Comparison of ENCODE assay signal across 8 cellular contexts in genomic region chr9:14993061-14993800, GRCh38.
DNase-seq lines count a peak whose midpoint lies in the region; ATAC-seq and TF ChIP-seq lines count a peak whose summit lies in the region.

No MANE protein-coding gene starts in this region.

- 5 to 16% (median 7%) methylated on average over 32 to 49 of the region's 49 CpGs for WGBS in heart left ventricle, 4 donors
- 8 to 9% methylated on average over 38 to 41 of the region's 49 CpGs for WGBS in thyroid gland, 2 donors

- intact Hi-C loops in heart left ventricle (cut with DNase I) (no loop called here), thyroid gland (cut with DNase I) (no loop called here)

- TF ChIP-seq POLR2A in heart left ventricle (IDR thresholded peaks at IDR 0.05), result no peak
- no peak for TF ChIP-seq POLR2A in thyroid gland (IDR thresholded peaks at IDR 0.05)

- peak overlapping the region; percentile 90 for H3K9ac ChIP-seq in SK-N-MC (ENCODE audit: insufficient read length)

- no peaks in the 10 kb centered on the region for H3K9me3 ChIP-seq in SK-N-MC (ENCODE audit: low read depth, low read length)
- H3K9me3 ChIP-seq in heart left ventricle, result no peaks in the 10 kb centered on the region
- H3K9me3 ChIP-seq in osteoblast (ENCODE audit: low read depth, low read length), result no peaks in the 10 kb centered on the region
- no peaks in the 10 kb centered on the region for H3K9me3 ChIP-seq in thyroid gland

- peak overlapping the region; percentile 86 for H3K4me2 ChIP-seq in osteoblast (ENCODE audit: insufficient read depth, low read length)

- H3K36me3 ChIP-seq in BJ (ENCODE audit: control insufficient read depth, insufficient read depth, low read length), result no peaks in the 10 kb centered on the region
- H3K36me3 ChIP-seq in SK-N-MC (ENCODE audit: insufficient read depth, low read length), result peaks cover 9% of the 10 kb centered on the region
- no peaks in the 10 kb centered on the region for H3K36me3 ChIP-seq in heart left ventricle
- no peaks in the 10 kb centered on the region for H3K36me3 ChIP-seq in osteoblast (ENCODE audit: insufficient read depth, low read length)
- no peaks in the 10 kb centered on the region for H3K36me3 ChIP-seq in thyroid gland

- H2AFZ ChIP-seq in osteoblast (ENCODE audit: low read length), result peak overlapping the region; percentile 96

- TF ChIP-seq CTCF in BJ (IDR thresholded peaks at IDR 0.05; ENCODE audit: insufficient read depth, low read depth, low read length) (no peak), heart left ventricle (IDR thresholded peaks at IDR 0.05) (no peak), osteoblast (IDR thresholded peaks at IDR 0.05; ENCODE audit: extremely low read depth, low read depth, low read length) (no peak), thyroid gland (IDR thresholded peaks at IDR 0.05) (no peak)

- POLR2A ChIA-PET in BJ (lab: Charles Lee), result no interaction called here

- H3K27ac ChIP-seq in SK-N-MC (peak overlapping the region; percentile 94), heart left ventricle (peak overlapping the region in 9 of 12 donors; percentile 22 to 70 (median 52)), osteoblast (ENCODE audit: low read depth, low read length) (no peak overlapping the region), thyroid gland (no peak overlapping the region)

- H4K20me1 ChIP-seq in osteoblast (ENCODE audit: insufficient read depth, low read length), result no peaks in the 10 kb centered on the region

- no peaks in the 10 kb centered on the region for H3K79me2 ChIP-seq in osteoblast (ENCODE audit: insufficient read depth, low read length)

- peak; percentile 95 to 99 (median 98) for ATAC-seq in heart left ventricle

- CTCF ChIA-PET in BJ (lab: Yijun Ruan, JAX), result no interaction called here

- DNase-seq in BJ (ENCODE audit: low read depth) (peak; percentile 2), HK-2 (ENCODE audit: unreplicated experiment) (peak; percentile 85), SK-N-MC (ENCODE audit: low read depth, low spot score) (peak; percentile 82), amniotic epithelial cell (ENCODE audit: low read depth) (peak; percentile 85), heart left ventricle (peak; percentile 89 to 92 (median 92)), osteoblast (ENCODE audit: insufficient read length, low spot score, missing footprints) (peak; percentile 93), thyroid gland (peak; percentile 74 to 81), LoVo (ENCODE audit: low spot score) (no peak)

- H3K4me3 ChIP-seq in BJ (ENCODE audit: low read depth, low read length), result peak overlapping the region; percentile 51
- H3K4me3 ChIP-seq in SK-N-MC, result peak overlapping the region; percentile 89
- peak overlapping the region; percentile 34 to 77 (median 61) for H3K4me3 ChIP-seq in heart left ventricle
- H3K4me3 ChIP-seq in osteoblast (ENCODE audit: insufficient read depth, low read length), result peak overlapping the region; percentile 80
- H3K4me3 ChIP-seq in thyroid gland (replicated peaks in 1 of 3), result peak overlapping the region; percentile 20 to 49 (median 20)

- H3K27me3 ChIP-seq in BJ (ENCODE audit: control insufficient read depth, insufficient read depth, low read length) (no peaks in the 10 kb centered on the region), heart left ventricle (no peaks in the 10 kb centered on the region), osteoblast (ENCODE audit: insufficient read depth, low read length) (no peaks in the 10 kb centered on the region), thyroid gland (no peaks in the 10 kb centered on the region)

- H3K4me1 ChIP-seq in heart left ventricle (peaks cover 0 to 22% (median 0%) of the 10 kb centered on the region in 12 donors), osteoblast (ENCODE audit: insufficient read depth, low read length) (peaks cover 3% of the 10 kb centered on the region), thyroid gland (peaks cover 0 to 5% of the 10 kb centered on the region in 2 donors)

Comparison
In these comparisons a context has a peak if more than half of its experiments do, and no peak if none do; other contexts are left out.
1. H3K4me3 ChIP-seq: peak in every context shown above with its lines; median percentile 89 in SK-N-MC; 80 in osteoblast; 61 in heart left ventricle; 51 in BJ; 20 in thyroid gland.
2. H3K27ac ChIP-seq: peak in SK-N-MC (single experiment) and heart left ventricle (9 of 12); none in osteoblast (single experiment) and thyroid gland (0 of 3).